Comparison of ENCODE assay signal across 8 cellular contexts in the genomic region with DNA sequence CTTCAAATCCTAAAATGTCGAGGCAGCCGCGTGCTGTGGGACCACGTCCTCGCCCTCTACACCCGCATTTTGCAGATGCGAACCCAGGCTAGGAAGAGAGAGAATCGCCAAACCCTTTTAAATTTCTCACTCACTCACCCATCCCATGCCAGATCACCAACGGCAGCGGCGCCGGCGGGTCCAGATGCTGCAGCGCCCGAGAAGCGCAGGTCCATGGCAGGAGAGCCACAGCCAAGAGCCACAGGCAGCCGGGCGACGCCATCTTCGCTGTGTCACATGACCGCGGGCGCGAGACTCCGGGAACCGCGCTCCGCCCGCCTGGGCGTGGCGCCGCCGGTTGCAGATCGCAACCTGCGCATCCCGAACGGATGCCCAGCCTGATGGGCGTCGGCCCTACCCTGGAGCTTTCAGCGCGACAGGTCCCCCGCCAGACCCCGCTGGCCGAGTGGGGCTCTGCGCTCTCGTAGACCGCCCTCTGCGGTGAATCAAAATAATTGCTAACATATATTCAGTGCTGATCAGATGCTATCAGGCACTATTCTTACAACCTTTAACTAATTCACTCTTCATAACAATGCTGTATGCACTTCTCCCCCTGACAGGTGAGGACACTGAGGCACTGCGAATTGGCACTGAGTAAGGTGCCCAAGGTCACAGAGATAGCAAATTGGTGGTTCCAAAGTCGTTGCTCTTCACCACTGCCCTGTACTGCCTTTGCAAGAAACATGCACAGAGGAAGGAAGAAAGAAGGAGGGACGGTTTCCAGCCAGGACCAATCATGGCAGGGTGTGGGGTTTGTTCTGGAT. TPM values are rescaled to one million over a fixed set of nuclear protein-coding genes. Genes with fewer than 3 reads are reported as not detected.
A peak's percentile ranks its signal among the peaks of the same experiment; 100 is the strongest.
DNase-seq lines count a peak whose midpoint lies in the region; ATAC-seq and TF ChIP-seq lines count a peak whose summit lies in the region.

A gene (minus strand): TSS at position 276 of the 806 bp plus-strand sequence. CDS start 14 bp downstream, at position 262.

- H3K4me3 ChIP-seq in HUES6 (ENCODE audit: low read depth, low read length) (peak within 1 kb of the TSS; percentile 84), esophagus squamous epithelium (peak within 1 kb of the TSS; percentile 53 to 91 (median 68))

- peak within 1 kb of the TSS; percentile 88 for H3K9ac ChIP-seq in HUES6 (ENCODE audit: low read length)

- 0 to 2% methylated on average over 11 to 25 of the region's 51 CpGs for WGBS in esophagus squamous epithelium, 2 donors

- ATAC-seq in GM19438 (IDR thresholded peaks at IDR 0.05; ENCODE audit: low read depth, unreplicated experiment) = peak; percentile 89

- peak in 1 of 4 donors; percentile 52 for TF ChIP-seq POLR2A in esophagus squamous epithelium (IDR thresholded peaks at IDR 0.05)

- TF ChIP-seq CTCF in esophagus squamous epithelium (IDR thresholded peaks at IDR 0.05) = peak in 2 of 6 experiments; percentile 19 to 28

- H3K27me3 ChIP-seq in HUES6 (ENCODE audit: control insufficient read depth, insufficient read depth, low read length) (no peaks in the 10 kb centered on the region; the same call in none of the 2 replicates), esophagus squamous epithelium (peaks cover 0 to 13% (median 0%) of the 10 kb centered on the region in 4 donors)

- peak; percentile 83 for DNase-seq in CD1c-positive myeloid dendritic cell (ENCODE audit: extremely low spot score)
- peak; percentile 85 to 86 for DNase-seq in activated T-cell treated with anti-CD3 and anti-CD28 coated beads, Interleukin-2, amount 50 U/mL, for 48 hours
- no peak for DNase-seq in esophagus squamous epithelium (lab: John Stamatoyannopoulos, UW)
- DNase-seq in myocyte (ENCODE audit: low read depth) = peak; percentile 73
- DNase-seq in stimulated activated CD8-positive, alpha-beta memory T cell treated with anti-CD3 and anti-CD28 coated beads, Interleukin-7, amount 100 ng/mL, for 4 hours (ENCODE audit: low read depth in 2 of 2) = peak; percentile 45 to 69

- intact Hi-C loops in esophagus squamous epithelium (cut with DNase I) = no loop called here

- H3K27ac ChIP-seq in HUES6 (ENCODE audit: low read depth, low read length) (no peak within 1 kb of the TSS), esophagus squamous epithelium (peak within 1 kb of the TSS; percentile 41 to 78 (median 70))

- H3K36me3 ChIP-seq in HUES6 (ENCODE audit: control insufficient read depth, insufficient read depth, low read length) (peaks cover 2% of the 10 kb centered on the region), esophagus squamous epithelium (peaks cover 0 to 2% (median 0%) of the 10 kb centered on the region in 3 donors)

- H3K9me3 ChIP-seq in HUES6 (ENCODE audit: control insufficient read depth, insufficient read depth, low read depth, low read length) (no peaks in the 10 kb centered on the region; the same call in 1 of the 2 replicates), esophagus squamous epithelium (no peaks in the 10 kb centered on the region)

- H3K4me1 ChIP-seq in HUES6 (ENCODE audit: control insufficient read depth, insufficient read depth, low read length) (peaks cover 9% of the 10 kb centered on the region; the same call in 1 of the 2 replicates), esophagus squamous epithelium (peaks cover 3 to 26% (median 10%) of the 10 kb centered on the region in 3 donors)

TF ChIP-seq in PFSK-1, 5 proteins besides CTCF, POLR2A, EP300 and RAD21:
- peak; percentile 85 for TF ChIP-seq FOXP2 (optimal IDR thresholded peaks at IDR 0.05; ENCODE audit: borderline replicate concordance, extremely low read depth, extremely low read length, insufficient read depth)
- 0 out of 2 replicates have a peak, but pooled peaks have one; percentile 41 for TF ChIP-seq SIN3A (IDR thresholded peaks at IDR 0.05; ENCODE audit: borderline replicate concordance, insufficient read depth, low read length)
- TF ChIP-seq TAF1 (IDR thresholded peaks at IDR 0.05; ENCODE audit: borderline replicate concordance, insufficient read depth, low read length) = peak; percentile 88
- TF ChIP-seq, protein P1, sequence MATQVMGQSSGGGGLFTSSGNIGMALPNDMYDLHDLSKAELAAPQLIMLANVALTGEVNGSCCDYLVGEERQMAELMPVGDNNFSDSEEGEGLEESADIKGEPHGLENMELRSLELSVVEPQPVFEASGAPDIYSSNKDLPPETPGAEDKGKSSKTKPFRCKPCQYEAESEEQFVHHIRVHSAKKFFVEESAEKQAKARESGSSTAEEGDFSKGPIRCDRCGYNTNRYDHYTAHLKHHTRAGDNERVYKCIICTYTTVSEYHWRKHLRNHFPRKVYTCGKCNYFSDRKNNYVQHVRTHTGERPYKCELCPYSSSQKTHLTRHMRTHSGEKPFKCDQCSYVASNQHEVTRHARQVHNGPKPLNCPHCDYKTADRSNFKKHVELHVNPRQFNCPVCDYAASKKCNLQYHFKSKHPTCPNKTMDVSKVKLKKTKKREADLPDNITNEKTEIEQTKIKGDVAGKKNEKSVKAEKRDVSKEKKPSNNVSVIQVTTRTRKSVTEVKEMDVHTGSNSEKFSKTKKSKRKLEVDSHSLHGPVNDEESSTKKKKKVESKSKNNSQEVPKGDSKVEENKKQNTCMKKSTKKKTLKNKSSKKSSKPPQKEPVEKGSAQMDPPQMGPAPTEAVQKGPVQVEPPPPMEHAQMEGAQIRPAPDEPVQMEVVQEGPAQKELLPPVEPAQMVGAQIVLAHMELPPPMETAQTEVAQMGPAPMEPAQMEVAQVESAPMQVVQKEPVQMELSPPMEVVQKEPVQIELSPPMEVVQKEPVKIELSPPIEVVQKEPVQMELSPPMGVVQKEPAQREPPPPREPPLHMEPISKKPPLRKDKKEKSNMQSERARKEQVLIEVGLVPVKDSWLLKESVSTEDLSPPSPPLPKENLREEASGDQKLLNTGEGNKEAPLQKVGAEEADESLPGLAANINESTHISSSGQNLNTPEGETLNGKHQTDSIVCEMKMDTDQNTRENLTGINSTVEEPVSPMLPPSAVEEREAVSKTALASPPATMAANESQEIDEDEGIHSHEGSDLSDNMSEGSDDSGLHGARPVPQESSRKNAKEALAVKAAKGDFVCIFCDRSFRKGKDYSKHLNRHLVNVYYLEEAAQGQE (IDR thresholded peaks at IDR 0.05; ENCODE audit: insufficient read depth in 1 of 2, low read depth in 2 of 2, low read length in 2 of 2) = peak in 1 of 2 experiments; percentile 41; a peak in 1 of 4 replicates
- TF ChIP-seq POLR2AphosphoS5 (IDR thresholded peaks at IDR 0.05; ENCODE audit: low read depth, low read length) = peak; percentile 81

RNA-seq across cellular contexts. Expression of the gene that starts here (rescaled TPM):
- polyA plus RNA-seq in PFSK-1 (2012; ENCODE audit: insufficient read length, low read depth) = 86.3 TPM
- 10 to 100 TPM; 27.2 to 43.9 (median 37.6) TPM for total RNA-seq in esophagus squamous epithelium
- total RNA-seq in myocyte = 42.0 and 46.4 TPM in 2 replicates
- 38.8 TPM for polyA plus RNA-seq in myocyte (2012)
